In genomic region chrX:120625366-120625765, GRCh38 we compare ENCODE assay signal across 23 cellular contexts. TPM values are rescaled to one million over a fixed set of nuclear protein-coding genes. Genes with fewer than 3 reads are reported as not detected.
DNase-seq lines count a peak whose midpoint lies in the region; ATAC-seq and TF ChIP-seq lines count a peak whose summit lies in the region.
"Had no signal": no experiment of that assay in that cellular context is flagged by ENCODE, and none has a peak within 500 bp of the region (broad histone marks: within the 10 kb centered on the region; RNA-seq: fewer than 3 reads in every experiment).

No MANE protein-coding gene starts in this region.

- BruUV-seq in MCF 10A (replicated peaks; lab: Mats Ljungman, UMichigan) (no TSS peak), mammary epithelial cell (replicated peaks; lab: Mats Ljungman, UMichigan) (no TSS peak)

- CTCF ChIA-PET in MCF 10A (lab: Yijun Ruan, JAX) (no interaction called here), mammary epithelial cell (lab: Charles Lee; ENCODE audit: low non-redundant PET) (no interaction called here)

- in situ Hi-C loops in mammary epithelial cell (cut with MboI; ENCODE audit: low sequenced_read_pairs in 2 of 2), result no loop called here

- H3K9me3 Mint-ChIP-seq in MCF 10A (ENCODE audit: unreplicated experiment), result no peaks in the 10 kb centered on the region
- H3K9me3 Mint-ChIP-seq: activated naive CD4-positive, alpha-beta T cell treated with anti-CD3 and anti-CD28 coated beads for 36 hours; stimulated activated effector memory CD8-positive, alpha-beta T cell treated with anti-CD3 and anti-CD28 coated beads, Interleukin-12 subunit alpha, Interleukin-12 subunit beta, amount 100 ng/mL, for 72 hours; T-helper 1 cell treated with Interleukin-12 subunit alpha and Interleukin-12 subunit beta and Interleukin-4 antibody, amounts not matched to agents 30 μg/mL and 1 μg/mL, for 36 hours had no signal

- intact Hi-C loops in MCF 10A (cut with micrococcal nuclease), result no loop called here
- intact Hi-C loops in mammary epithelial cell (cut with micrococcal nuclease), result no loop called here

- POLR2A ChIA-PET in MCF 10A (lab: Yijun Ruan, JAX), result interaction anchor here (0.9 to 2.9 kb wide), 3 partner anchors 11 to 65 kb away, joined by 3 to 7 read pairs (median 4); partner anchors contain the start of gene CUL4B

- H3K79me2 ChIP-seq in mammary epithelial cell (ENCODE audit: insufficient read depth, low read length) (peaks cover 9% of the 10 kb centered on the region), osteoblast (ENCODE audit: insufficient read depth, low read length) (peaks cover 26% of the 10 kb centered on the region)

- no peak overlapping the region for H3K4me2 ChIP-seq in mammary epithelial cell (ENCODE audit: insufficient read depth, low read depth, low read length)
- peak overlapping the region; percentile 23 for H3K4me2 ChIP-seq in osteoblast (ENCODE audit: insufficient read depth, low read length)
- H3K4me2 ChIP-seq: A549 had no signal

- no peak overlapping the region for H3K27ac Mint-ChIP-seq in MCF 10A (ENCODE audit: low read depth, unreplicated experiment)
- H3K27ac Mint-ChIP-seq: stimulated activated effector memory CD8-positive, alpha-beta T cell treated with anti-CD3 and anti-CD28 coated beads, Interleukin-12 subunit alpha, Interleukin-12 subunit beta, amount 100 ng/mL, for 72 hours; T-helper 1 cell treated with Interleukin-12 subunit alpha and Interleukin-12 subunit beta and Interleukin-4 antibody, amounts not matched to agents 30 μg/mL and 1 μg/mL, for 36 hours had no signal

- no peak overlapping the region for H2AFZ ChIP-seq in mammary epithelial cell (ENCODE audit: low read depth, low read length)
- no peak overlapping the region for H2AFZ ChIP-seq in osteoblast (ENCODE audit: low read length)

- H3K36me3 ChIP-seq in mammary epithelial cell (ENCODE audit: insufficient read depth, low read length) (peaks cover 1% of the 10 kb centered on the region), osteoblast (ENCODE audit: insufficient read depth, low read length) (peaks cover 3% of the 10 kb centered on the region)
- H3K36me3 ChIP-seq: cardiac muscle cell had no signal

- H3K27me3 Mint-ChIP-seq in MCF 10A (ENCODE audit: insufficient read depth, unreplicated experiment), result peaks cover 12% of the 10 kb centered on the region
- H3K27me3 Mint-ChIP-seq: naive thymus-derived CD4-positive, alpha-beta T cell had no signal

- H4K20me1 ChIP-seq in mammary epithelial cell (ENCODE audit: insufficient read depth, low read length), result no peaks in the 10 kb centered on the region
- no peaks in the 10 kb centered on the region for H4K20me1 ChIP-seq in osteoblast (ENCODE audit: insufficient read depth, low read length)

- H3K9me3 ChIP-seq in mammary epithelial cell (replicated peaks; ENCODE audit: insufficient read depth, low read length), result no peaks in the 10 kb centered on the region
- H3K9me3 ChIP-seq in osteoblast (ENCODE audit: low read depth, low read length), result no peaks in the 10 kb centered on the region
- H3K9me3 ChIP-seq: A549 had no signal

- H3K4me3 Mint-ChIP-seq in MCF 10A (ENCODE audit: unreplicated experiment), result no peak overlapping the region
- H3K4me3 Mint-ChIP-seq: activated naive CD4-positive, alpha-beta T cell treated with anti-CD3 and anti-CD28 coated beads for 36 hours; CD14-positive monocyte; stimulated activated effector memory CD8-positive, alpha-beta T cell treated with anti-CD3 and anti-CD28 coated beads, Interleukin-12 subunit alpha, Interleukin-12 subunit beta, amount 100 ng/mL, for 72 hours; T-helper 1 cell treated with Interleukin-12 subunit alpha and Interleukin-12 subunit beta and Interleukin-4 antibody, amounts not matched to agents 30 μg/mL and 1 μg/mL, for 36 hours had no signal

- H3K9ac ChIP-seq in mammary epithelial cell (ENCODE audit: insufficient read depth, low read length), result no peak overlapping the region

- H3K4me1 ChIP-seq in mammary epithelial cell (ENCODE audit: insufficient read depth, low read length), result no peaks in the 10 kb centered on the region
- H3K4me1 ChIP-seq in osteoblast (ENCODE audit: insufficient read depth, low read length), result peaks cover 7% of the 10 kb centered on the region

- H3K36me3 Mint-ChIP-seq in MCF 10A (ENCODE audit: insufficient read depth, unreplicated experiment), result peaks cover 7% of the 10 kb centered on the region

- H3K27ac ChIP-seq in mammary epithelial cell (ENCODE audit: insufficient read depth, low read depth, low read length), result no peak overlapping the region
- H3K27ac ChIP-seq in osteoblast (ENCODE audit: low read depth, low read length), result peak overlapping the region; percentile 36
- H3K27ac ChIP-seq: A549, cardiac muscle cell had no signal

- H3K4me3 ChIP-seq in mammary epithelial cell (replicated peaks in 1 of 3; ENCODE audit: insufficient read depth in 1 of 3, low read depth in 2 of 3, low read length in 3 of 3) (no peak overlapping the region), osteoblast (ENCODE audit: insufficient read depth, low read length) (no peak overlapping the region)
- H3K4me3 ChIP-seq: A549, cardiac muscle cell had no signal

- WGBS in mammary epithelial cell (ENCODE audit: low coverage, missing lambda C conversion rate), result 46% methylated on average over 2 of the region's 2 CpGs

- DNase-seq in MCF 10A (ENCODE audit: unreplicated experiment) (peak; percentile 45), mammary epithelial cell (no peak), GM03348 (ENCODE audit: low spot score) (peak; percentile 49), amniotic epithelial cell (ENCODE audit: low read depth) (peak; percentile 21), osteoblast (ENCODE audit: insufficient read length, low spot score, missing footprints) (no peak), GM19240 (ENCODE audit: insufficient read length, low spot score) (no peak), DMS53 treated with DMSO at 0.1 percent for 48 hours (lab: John Stamatoyannopoulos, UW; ENCODE audit: unreplicated experiment) (no peak)
- DNase-seq: activated naive CD4-positive, alpha-beta T cell treated with anti-CD3 and anti-CD28 coated beads for 36 hours; activated T-cell treated with anti-CD3 and anti-CD28 coated beads, Interleukin-2, amount 50 U/mL, for 48 hours; dermis blood vessel endothelial cell; GOT3; Karpas-422; naive thymus-derived CD4-positive, alpha-beta T cell; NCI-H1105; NCI-H1930; NCI-H69; nucleus accumbens had no signal

- no peaks in the 10 kb centered on the region for H3K4me1 Mint-ChIP-seq in MCF 10A (ENCODE audit: insufficient read depth, unreplicated experiment)

- dilution Hi-C loops in mammary epithelial cell (cut with HindIII; ENCODE audit: low sequenced_read_pairs), result no loop called here

- no peak for ATAC-seq in HG03045 (IDR thresholded peaks at IDR 0.05; ENCODE audit: unreplicated experiment)
- ATAC-seq: A549; naive thymus-derived CD4-positive, alpha-beta T cell; stimulated activated effector memory CD8-positive, alpha-beta T cell treated with anti-CD3 and anti-CD28 coated beads, Interleukin-12 subunit alpha, Interleukin-12 subunit beta, amount 100 ng/mL, for 72 hours had no signal

- H3K27me3 ChIP-seq in mammary epithelial cell (ENCODE audit: insufficient read depth, low read length), result no peaks in the 10 kb centered on the region
- no peaks in the 10 kb centered on the region for H3K27me3 ChIP-seq in osteoblast (ENCODE audit: insufficient read depth, low read length)
- H3K27me3 ChIP-seq: cardiac muscle cell had no signal

- no peak for TF ChIP-seq CTCF in MCF 10A (IDR thresholded peaks at IDR 0.05; ENCODE audit: unreplicated experiment)
- TF ChIP-seq CTCF in mammary epithelial cell (conservative IDR thresholded peaks at IDR 0.05 in 1 of 2, IDR thresholded peaks at IDR 0.05 in 1 of 2; ENCODE audit: extremely low read depth in 1 of 2, insufficient read depth in 1 of 2, low read depth in 1 of 2, low read length in 2 of 2), result no peak
- no peak for TF ChIP-seq CTCF in osteoblast (IDR thresholded peaks at IDR 0.05; ENCODE audit: extremely low read depth, low read depth, low read length)

RNA-seq across cellular contexts. Expression of gene C1GALT1C1, which starts 4.5 kb away (rescaled TPM):
- total RNA-seq in MCF 10A (2022) (6.3 and 8.7 TPM in 2 replicates), mammary epithelial cell (10 to 100 TPM; 10.4 to 17.0 TPM), osteoblast (33.6 and 36.9 TPM in 2 replicates)
- 17.3 TPM for polyA plus RNA-seq in mammary epithelial cell
- 7.4 TPM for polyA minus RNA-seq in mammary epithelial cell

RNA-seq across cellular contexts. Expression of gene MCTS1, which starts 21.5 kb away (rescaled TPM):
- total RNA-seq in MCF 10A (2022) (64.9 and 73.7 TPM in 2 replicates), mammary epithelial cell (10 to 100 TPM; 23.7 to 50.0 TPM), osteoblast (29.3 and 38.9 TPM in 2 replicates)
- polyA plus RNA-seq in mammary epithelial cell, result 45.7 TPM
- polyA minus RNA-seq in mammary epithelial cell, result 3.3 TPM

Comparison
In these comparisons a context has a peak if more than half of its experiments do, and no peak if none do; other contexts are left out.
1. DNase-seq: peak in MCF 10A (single experiment), GM03348 (single experiment) and amniotic epithelial cell (single experiment); none in mammary epithelial cell (single experiment), osteoblast (single experiment), GM19240 (single experiment) and DMS53 treated with DMSO at 0.1 percent for 48 hours (single experiment).